24 cellular contexts compared by ENCODE assay signal in genomic region chr4:294732-295131, GRCh38. TPM values are rescaled to one million over a fixed set of nuclear protein-coding genes. Genes with fewer than 3 reads are reported as not detected.
DNase-seq lines count a peak whose midpoint lies in the region; ATAC-seq, FAIRE-seq and TF ChIP-seq lines count a peak whose summit lies in the region.
"Had no signal": no experiment of that assay in that cellular context is flagged by ENCODE, and none has a peak within 500 bp of the region (broad histone marks: within the 10 kb centered on the region; RNA-seq: fewer than 3 reads in every experiment).

No MANE protein-coding gene starts in this region.

- H2AFZ ChIP-seq in HepG2 (ENCODE audit: low read length) (no peak overlapping the region), IMR-90 (replicated peaks; ENCODE audit: low read length, poor library complexity) (no peak overlapping the region)

- TF ChIP-seq RAD21 in HepG2 (CRISPR knock-in tag; IDR thresholded peaks at IDR 0.05) = no peak
- no peak for TF ChIP-seq RAD21 in IMR-90 (IDR thresholded peaks at IDR 0.05; ENCODE audit: low read length)

- H3K23ac ChIP-seq in IMR-90 (ENCODE audit: low read depth, low read length) = no peak overlapping the region

- no peak overlapping the region for H2BK120ac ChIP-seq in IMR-90 (ENCODE audit: low read depth, low read length)

- H3K36me3 ChIP-seq in HepG2 (replicated peaks in 1 of 2; ENCODE audit: control insufficient read depth in 1 of 2, insufficient read depth in 2 of 2, low read length in 2 of 2) (no peaks in the 10 kb centered on the region), right lobe of liver (no peaks in the 10 kb centered on the region), IMR-90 (ENCODE audit: control insufficient read depth, insufficient read depth, low read length) (no peaks in the 10 kb centered on the region)
- H3K36me3 ChIP-seq: BE2C, BLaER1 had no signal

- 18% methylated on average over 3 of the region's 3 CpGs for WGBS in HepG2 (ENCODE audit: low lambda C conversion rate)
- WGBS in right lobe of liver (ENCODE audit: insufficient coverage, low coverage, low lambda C conversion rate, missing lambda C conversion rate) = 68% methylated on average over 3 of the region's 3 CpGs
- WGBS in IMR-90 (ENCODE audit: extremely low coverage in 2 of 2, insufficient read length in 1 of 2), 2 experiments = no CpG with 5 or more reads among the region's 3 CpGs

- DNase-seq in HepG2 (ENCODE audit: low spot score) (no peak), right lobe of liver (no peak), IMR-90 (no peak), RCC 7860 (ENCODE audit: low spot score) (no peak), NCI-H1694 treated with DMSO at 0.1 percent for 48 hours (lab: John Stamatoyannopoulos, UW) (no peak)
- DNase-seq: ACHN; BE2C; C1 segment of cervical spinal cord; CD4-positive, alpha-beta memory T cell; CD4-positive, CD25-positive, alpha-beta regulatory T cell; CD8-positive, alpha-beta memory T cell; COR-L47; DMS79 treated with DMSO at 0.1 percent for 48 hours; GDM1 had no signal

- FAIRE-seq in HepG2 (lab: Jason Lieb, UNC) (no peak), colon (lab: Jason Lieb, UNC) (peak; percentile 24), RCC 7860 (lab: Jason Lieb, UNC) (no peak)
- FAIRE-seq: D721Med, GM12878, GM12892, GM18507 had no signal

- H4K8ac ChIP-seq in IMR-90 (ENCODE audit: low read depth in 2 of 2, low read length in 2 of 2) = no peak overlapping the region

- CTCF ChIA-PET in HepG2 (lab: Yijun Ruan, JAX; ENCODE audit: low intra/inter-chr PET ratio, low total read pairs) (no interaction called here), IMR-90 (lab: Yijun Ruan, JAX) (no interaction called here)

- H3K4ac ChIP-seq in IMR-90 (ENCODE audit: low read depth, low read length) = no peak overlapping the region

- POLR2A ChIA-PET in HepG2 (lab: Yijun Ruan, JAX) = no interaction called here
- POLR2A ChIA-PET in IMR-90 (lab: Charles Lee; ENCODE audit: unreplicated experiment) = no interaction called here

- H3K4me2 ChIP-seq in HepG2 (ENCODE audit: low read depth, low read length) = no peak overlapping the region
- no peak overlapping the region for H3K4me2 ChIP-seq in IMR-90 (ENCODE audit: low read depth, low read length)

- in situ Hi-C loops in HepG2 (cut with HindIII; ENCODE audit: extremely low pct_ligation_motif_present, low pct_unique_long_range_greater_than_20kb) (no loop called here), IMR-90 (cut with MboI; ENCODE audit: low sequenced_read_pairs) (no loop called here)

- dilution Hi-C loops in IMR-90 (cut with HindIII; ENCODE audit: low sequenced_read_pairs, unreplicated experiment) = no loop called here

- no peak overlapping the region for H4K5ac ChIP-seq in IMR-90 (ENCODE audit: low read depth, low read length)

- BruUV-seq in HepG2 (replicated peaks; lab: Mats Ljungman, UMichigan) (no TSS peak), IMR-90 (replicated peaks; lab: Mats Ljungman, UMichigan) (no TSS peak)

- H3K9me1 ChIP-seq in IMR-90 (ENCODE audit: insufficient read depth, low read length) = no peaks in the 10 kb centered on the region

- TF ChIP-seq POLR2A in HepG2 (IDR thresholded peaks at IDR 0.05; ENCODE audit: insufficient read depth in 1 of 2, low read depth in 2 of 2, low read length in 2 of 2) (no peak), right lobe of liver (IDR thresholded peaks at IDR 0.05) (no peak), IMR-90 (IDR thresholded peaks at IDR 0.05; ENCODE audit: low read depth, low read length) (no peak)

- H4K20me1 ChIP-seq in HepG2 (ENCODE audit: insufficient read depth, low read length) (no peaks in the 10 kb centered on the region), IMR-90 (ENCODE audit: insufficient read depth, low read length) (no peaks in the 10 kb centered on the region)
- H4K20me1 ChIP-seq: BLaER1 had no signal

- TF ChIP-seq CTCF in HepG2 (CRISPR knock-in tag; IDR thresholded peaks at IDR 0.05) = no peak
- TF ChIP-seq CTCF in right lobe of liver (IDR thresholded peaks at IDR 0.05) = no peak
- no peak for TF ChIP-seq CTCF in IMR-90 (conservative IDR thresholded peaks at IDR 0.05; ENCODE audit: low read depth, low read length)

- H3K27ac ChIP-seq in HepG2 (ENCODE audit: extremely low read length, insufficient read depth, low read length) = no peak overlapping the region
- no peak overlapping the region for H3K27ac ChIP-seq in right lobe of liver
- no peak overlapping the region for H3K27ac ChIP-seq in IMR-90 (ENCODE audit: insufficient read depth, low read length)
- H3K27ac ChIP-seq: 22Rv1, BLaER1 had no signal

- H3K18ac ChIP-seq in IMR-90 (ENCODE audit: low read depth, low read length) = no peak overlapping the region

- H3K4me3 ChIP-seq in HepG2 (replicated peaks in 1 of 3; ENCODE audit: insufficient read depth in 1 of 3, low read depth in 2 of 3, low read length in 3 of 3) (no peak overlapping the region), right lobe of liver (no peak overlapping the region), IMR-90 (ENCODE audit: insufficient read depth, low read depth, low read length) (no peak overlapping the region)
- H3K4me3 ChIP-seq: BLaER1, GM12878 had no signal

- H3K27me3 ChIP-seq in HepG2 (ENCODE audit: control insufficient read depth in 1 of 2, insufficient read depth in 2 of 2, low read length in 2 of 2) (no peaks in the 10 kb centered on the region), right lobe of liver (no peaks in the 10 kb centered on the region), IMR-90 (ENCODE audit: control insufficient read depth, insufficient read depth, low read length) (no peaks in the 10 kb centered on the region)
- H3K27me3 ChIP-seq: BE2C, BLaER1 had no signal

- no peak overlapping the region for H2AK9ac ChIP-seq in IMR-90 (replicated peaks; ENCODE audit: low read depth, low read length, poor library complexity)

- H2BK15ac ChIP-seq in IMR-90 (ENCODE audit: low read depth, low read length) = no peak overlapping the region

- intact Hi-C loops in HepG2 (cut with micrococcal nuclease; ENCODE audit: unreplicated experiment) (no loop called here), right lobe of liver (cut with DNase I) (no loop called here), IMR-90 (cut with micrococcal nuclease) (no loop called here)

- no peak overlapping the region for H3K14ac ChIP-seq in IMR-90 (replicated peaks; ENCODE audit: low read depth, low read length)

- no peak overlapping the region for H2BK5ac ChIP-seq in IMR-90 (ENCODE audit: low read depth, low read length, poor library complexity, severe bottlenecking)

- H3K9me3 ChIP-seq in HepG2 (ENCODE audit: low read length) (peaks cover 84% of the 10 kb centered on the region), right lobe of liver (no peaks in the 10 kb centered on the region), IMR-90 (ENCODE audit: control insufficient read depth, insufficient read depth, low read length) (peaks cover 19% of the 10 kb centered on the region)
- H3K9me3 ChIP-seq: BE2C had no signal

- no peaks in the 10 kb centered on the region for H3K4me1 ChIP-seq in HepG2 (ENCODE audit: insufficient read depth, low read length)
- no peaks in the 10 kb centered on the region for H3K4me1 ChIP-seq in right lobe of liver
- no peaks in the 10 kb centered on the region for H3K4me1 ChIP-seq in IMR-90 (ENCODE audit: control insufficient read depth, insufficient read depth, low read length)
- H3K4me1 ChIP-seq: BE2C had no signal

- TF ChIP-seq EP300 in HepG2 (IDR thresholded peaks at IDR 0.05; ENCODE audit: low read depth in 2 of 2, low read length in 2 of 2) (no peak), HepG2 (CRISPR knock-in tag; IDR thresholded peaks at IDR 0.05; ENCODE audit: borderline replicate concordance) (no peak)

- H2AK5ac ChIP-seq in IMR-90 (ENCODE audit: low read depth, low read length) = no peak overlapping the region

- H3K79me1 ChIP-seq in IMR-90 (ENCODE audit: low read depth in 1 of 2, low read length in 2 of 2) = no peaks in the 10 kb centered on the region

- H3K56ac ChIP-seq in IMR-90 (ENCODE audit: extremely low read depth, insufficient read depth, low read length) = no peak overlapping the region

- no peaks in the 10 kb centered on the region for H3K79me2 ChIP-seq in HepG2 (ENCODE audit: insufficient read depth, low read length)

- ATAC-seq in HepG2 = no peak
- no peak for ATAC-seq in right lobe of liver
- no peak for ATAC-seq in IMR-90 (ENCODE audit: low read depth)
- ATAC-seq: GM12878 had no signal

- H3K9ac ChIP-seq in HepG2 (ENCODE audit: insufficient read depth, low read depth, low read length) (no peak overlapping the region), IMR-90 (ENCODE audit: low read depth, low read length) (no peak overlapping the region)
- H3K9ac ChIP-seq: BLaER1 had no signal

- no peak overlapping the region for H4K91ac ChIP-seq in IMR-90 (ENCODE audit: insufficient read depth, low read depth, low read length)

- H2BK20ac ChIP-seq in IMR-90 (ENCODE audit: low read depth, low read length) = no peak overlapping the region

RNA-seq across cellular contexts. Expression of gene ZNF732, which starts 10.5 kb away (rescaled TPM):
- not detected in 2 replicates for total RNA-seq in HepG2 (2016; rRNA removed; fragmentation: Illumina TruSeq; extraction: Trizol)
- not detected in 2 replicates for total RNA-seq in HepG2 (2016; cell fraction: cytosol; rRNA removed; fragmentation: Illumina TruSeq; extraction: Trizol; ENCODE audit: low read depth)
- total RNA-seq in HepG2 (2016; cell fraction: insoluble cytoplasmic fraction; rRNA removed; fragmentation: Illumina TruSeq; extraction: Trizol) = not detected in 2 replicates
- not detected in 2 replicates for total RNA-seq in HepG2 (2016; cell fraction: membrane; rRNA removed; fragmentation: Illumina TruSeq; extraction: Trizol)
- not detected in 2 replicates for total RNA-seq in HepG2 (2016; cell fraction: nucleus; rRNA removed; fragmentation: Illumina TruSeq; extraction: Trizol)
- not detected in 2 replicates for polyA plus RNA-seq in HepG2 (2011; rRNA removed)
- not detected in 2 replicates for polyA plus RNA-seq in HepG2 (2011; cell fraction: cytosol; rRNA removed)
- not detected in 2 replicates for polyA plus RNA-seq in HepG2 (2011; cell fraction: nucleus; rRNA removed)
- polyA plus RNA-seq in HepG2 (2012) = not detected in 2 replicates
- polyA plus RNA-seq in HepG2 (2016; cell fraction: cytosol; fragmentation: Illumina TruSeq; extraction: Trizol; ENCODE audit: low read depth) = not detected in 2 replicates
- polyA plus RNA-seq in HepG2 (2016; cell fraction: insoluble cytoplasmic fraction; fragmentation: Illumina TruSeq; extraction: Trizol; ENCODE audit: low read depth) = not detected in 2 replicates
- not detected in 2 replicates for polyA plus RNA-seq in HepG2 (2016; cell fraction: membrane; fragmentation: Illumina TruSeq; extraction: Trizol; ENCODE audit: low read depth)
- not detected in 2 replicates for polyA plus RNA-seq in HepG2 (2016; cell fraction: nucleus; fragmentation: Illumina TruSeq; extraction: Trizol; ENCODE audit: insufficient read depth, low read depth)
- polyA minus RNA-seq in HepG2 (2011; rRNA and poly(A)+ RNA removed; ENCODE audit: low replicate concordance) = not detected in 2 replicates
- not detected in 2 replicates for polyA minus RNA-seq in HepG2 (2011; cell fraction: cytosol; rRNA and poly(A)+ RNA removed)
- polyA minus RNA-seq in HepG2 (2011; cell fraction: nucleus; rRNA and poly(A)+ RNA removed) = not detected in 2 replicates
- total RNA-seq in right lobe of liver = not detected
- under 0.01 TPM in 2 replicates for total RNA-seq in IMR-90 (2012; rRNA removed)
- not detected in 2 replicates for polyA plus RNA-seq in IMR-90 (2012; rRNA removed)
- polyA plus RNA-seq in IMR-90 (2012; cell fraction: cytosol; rRNA removed) = not detected in 2 replicates
- 0.05 TPM in 1 of 2 replicates, not detected in the other for polyA plus RNA-seq in IMR-90 (2012; cell fraction: nucleus; rRNA removed; ENCODE audit: low replicate concordance)
- total RNA-seq: A172; A673; CD4-positive, alpha-beta memory T cell; CD4-positive, CD25-positive, alpha-beta regulatory T cell; CD8-positive, alpha-beta memory T cell; GM12878 had no signal
- polyA plus RNA-seq: CD14-positive monocyte; CD4-positive, alpha-beta memory T cell; CD4-positive, CD25-positive, alpha-beta regulatory T cell; CD8-positive, alpha-beta memory T cell; GM12878 had no signal

RNA-seq across cellular contexts. Expression of gene ZNF141, which starts 42.9 kb away (rescaled TPM):
- total RNA-seq in HepG2 (2016; rRNA removed; fragmentation: Illumina TruSeq; extraction: Trizol) = not detected in 2 replicates
- not detected in 2 replicates for total RNA-seq in HepG2 (2016; cell fraction: cytosol; rRNA removed; fragmentation: Illumina TruSeq; extraction: Trizol; ENCODE audit: low read depth)
- total RNA-seq in HepG2 (2016; cell fraction: insoluble cytoplasmic fraction; rRNA removed; fragmentation: Illumina TruSeq; extraction: Trizol) = not detected in 2 replicates
- total RNA-seq in HepG2 (2016; cell fraction: membrane; rRNA removed; fragmentation: Illumina TruSeq; extraction: Trizol) = not detected in 2 replicates
- not detected in 2 replicates for total RNA-seq in HepG2 (2016; cell fraction: nucleus; rRNA removed; fragmentation: Illumina TruSeq; extraction: Trizol)
- not detected in 2 replicates for polyA plus RNA-seq in HepG2 (2011; rRNA removed)
- polyA plus RNA-seq in HepG2 (2011; cell fraction: cytosol; rRNA removed) = not detected in 2 replicates
- polyA plus RNA-seq in HepG2 (2011; cell fraction: nucleus; rRNA removed) = not detected in 2 replicates
- polyA plus RNA-seq in HepG2 (2012) = not detected in 2 replicates
- not detected in 2 replicates for polyA plus RNA-seq in HepG2 (2016; cell fraction: cytosol; fragmentation: Illumina TruSeq; extraction: Trizol; ENCODE audit: low read depth)
- not detected in 2 replicates for polyA plus RNA-seq in HepG2 (2016; cell fraction: insoluble cytoplasmic fraction; fragmentation: Illumina TruSeq; extraction: Trizol; ENCODE audit: low read depth)
- polyA plus RNA-seq in HepG2 (2016; cell fraction: membrane; fragmentation: Illumina TruSeq; extraction: Trizol; ENCODE audit: low read depth) = not detected in 2 replicates
- not detected in 2 replicates for polyA plus RNA-seq in HepG2 (2016; cell fraction: nucleus; fragmentation: Illumina TruSeq; extraction: Trizol; ENCODE audit: insufficient read depth, low read depth)
- polyA minus RNA-seq in HepG2 (2011; rRNA and poly(A)+ RNA removed; ENCODE audit: low replicate concordance) = not detected in 2 replicates
- polyA minus RNA-seq in HepG2 (2011; cell fraction: cytosol; rRNA and poly(A)+ RNA removed) = not detected in 2 replicates
- not detected in 2 replicates for polyA minus RNA-seq in HepG2 (2011; cell fraction: nucleus; rRNA and poly(A)+ RNA removed)
- 1 to 10 TPM; 6.7 to 8.9 (median 7.6) TPM for total RNA-seq in right lobe of liver
- 4.7 and 7.8 TPM in 2 replicates for total RNA-seq in IMR-90 (2012; rRNA removed)
- 0.86 and 1.8 TPM in 2 replicates for polyA plus RNA-seq in IMR-90 (2012; rRNA removed)
- 0.20 and 0.53 TPM in 2 replicates for polyA plus RNA-seq in IMR-90 (2012; cell fraction: cytosol; rRNA removed)
- 0.73 and 9.6 TPM in 2 replicates for polyA plus RNA-seq in IMR-90 (2012; cell fraction: nucleus; rRNA removed; ENCODE audit: low replicate concordance)
- total RNA-seq: A172 had no signal
